ENCODE assay signal across 11 cellular contexts in the genomic region with DNA sequence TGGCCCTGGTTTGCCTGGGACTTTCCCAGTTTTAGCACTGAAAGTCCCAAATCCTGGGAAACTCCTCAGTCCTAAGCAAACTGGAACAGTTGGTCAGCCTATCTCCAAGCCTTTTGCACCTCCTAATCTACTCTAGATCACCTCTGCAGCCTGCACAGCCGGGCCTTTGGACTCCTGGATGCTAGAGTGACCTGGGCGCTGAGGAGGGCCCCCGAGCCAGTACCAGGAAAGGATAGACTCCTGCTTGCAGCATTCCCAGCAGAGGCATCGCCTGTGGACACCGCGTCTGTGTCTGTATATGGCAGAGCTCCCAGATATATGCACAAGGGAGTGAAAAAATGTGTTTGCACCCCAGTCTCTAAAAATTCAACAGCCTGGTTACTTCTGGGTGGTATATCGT. TPM values are rescaled to one million over a fixed set of nuclear protein-coding genes. Genes with fewer than 3 reads are reported as not detected.
DNase-seq lines count a peak whose midpoint lies in the region; ATAC-seq and TF ChIP-seq lines count a peak whose summit lies in the region.
"Had no signal": no experiment of that assay in that cellular context is flagged by ENCODE, and none has a peak within 500 bp of the region (broad histone marks: within the 10 kb centered on the region; RNA-seq: fewer than 3 reads in every experiment).

No MANE protein-coding gene starts in this region.

- no TSS peak for BruUV-seq in IMR-90 (replicated peaks; lab: Mats Ljungman, UMichigan)

- H3K4me1 ChIP-seq in IMR-90 (ENCODE audit: control insufficient read depth, insufficient read depth, low read length): no peaks in the 10 kb centered on the region
- H3K4me1 ChIP-seq in rectal smooth muscle tissue (ENCODE audit: control insufficient read depth, insufficient read depth, low read length): peaks cover 15% of the 10 kb centered on the region

- TF ChIP-seq POLR2A in IMR-90 (IDR thresholded peaks at IDR 0.05; ENCODE audit: low read depth, low read length): no peak

- no peak overlapping the region for H3K56ac ChIP-seq in IMR-90 (ENCODE audit: extremely low read depth, insufficient read depth, low read length)

- no peak overlapping the region for H3K4ac ChIP-seq in IMR-90 (ENCODE audit: low read depth, low read length)

- H2AFZ ChIP-seq in IMR-90 (replicated peaks; ENCODE audit: low read length, poor library complexity): no peak overlapping the region

- dilution Hi-C loops in IMR-90 (cut with HindIII; ENCODE audit: low sequenced_read_pairs, unreplicated experiment): no loop called here

- DNase-seq in IMR-90 (no peak), immature natural killer cell (peak; percentile 12 to 39 (median 33)), NCI-H526 (lab: John Stamatoyannopoulos, UW) (no peak), hepatic stellate cell (ENCODE audit: low spot score) (no peak), WERI-Rb-1 (no peak)
- DNase-seq in activated T-helper 1 cell treated with anti-CD3 and anti-CD28 coated beads, Interleukin-12 subunit alpha, Interleukin-12 subunit beta, Interleukin-2, Interleukin-4 antibody, amounts not matched to agents 30 ng/mL and 10 ng/mL and 1 ng/mL, durations not matched to agents 14 hours and 24 hours and 36 hours (ENCODE audit: low spot score): no peak
- no peak for DNase-seq in activated CD4-positive, CD25-positive, alpha-beta regulatory T cell treated with anti-CD3 and anti-CD28 coated beads, Interleukin-2, amount 50 U/mL, for 72 hours
- DNase-seq: NCI-H446, SK-N-SH had no signal

- TF ChIP-seq CTCF in IMR-90 (conservative IDR thresholded peaks at IDR 0.05; ENCODE audit: low read depth, low read length): no peak
- TF ChIP-seq CTCF in WERI-Rb-1 (IDR thresholded peaks at IDR 0.05; ENCODE audit: low read depth, low read length): no peak

- 0 out of 2 replicates have a peak overlapping the region, but pooled peaks have one; percentile 13 for H3K23ac ChIP-seq in IMR-90 (ENCODE audit: low read depth, low read length)

- H4K91ac ChIP-seq in IMR-90 (ENCODE audit: insufficient read depth, low read depth, low read length): no peak overlapping the region

- H3K14ac ChIP-seq in IMR-90 (replicated peaks; ENCODE audit: low read depth, low read length): no peak overlapping the region

- no peak overlapping the region for H2BK5ac ChIP-seq in IMR-90 (ENCODE audit: low read depth, low read length, poor library complexity, severe bottlenecking)

- POLR2A ChIA-PET in IMR-90 (lab: Charles Lee; ENCODE audit: unreplicated experiment): no interaction called here

- no peak overlapping the region for H2BK120ac ChIP-seq in IMR-90 (ENCODE audit: low read depth, low read length)

- H4K8ac ChIP-seq in IMR-90 (ENCODE audit: low read depth in 2 of 2, low read length in 2 of 2): 0 out of 4 replicates have a peak overlapping the region, but pooled peaks of 1 of the 2 experiments have one; percentile 5

- intact Hi-C loops in IMR-90 (cut with micrococcal nuclease): no loop called here
- intact Hi-C loops in activated T-helper 1 cell treated with anti-CD3 and anti-CD28 coated beads, Interleukin-12 subunit alpha, Interleukin-12 subunit beta, Interleukin-2, Interleukin-4 antibody, amounts not matched to agents 30 ng/mL and 10 ng/mL and 1 ng/mL, durations not matched to agents 14 hours and 24 hours and 36 hours (cut with micrococcal nuclease): no loop called here

- no peaks in the 10 kb centered on the region for H3K9me3 Mint-ChIP-seq in activated T-helper 1 cell treated with anti-CD3 and anti-CD28 coated beads, Interleukin-12 subunit alpha, Interleukin-12 subunit beta, Interleukin-2, Interleukin-4 antibody, amounts not matched to agents 30 ng/mL and 10 ng/mL and 1 ng/mL, durations not matched to agents 14 hours and 24 hours and 36 hours
- peaks cover 0 to 1% (median 0%) of the 10 kb centered on the region in 6 donors for H3K9me3 Mint-ChIP-seq in immature natural killer cell

- H4K20me1 ChIP-seq in IMR-90 (ENCODE audit: insufficient read depth, low read length): no peaks in the 10 kb centered on the region

- no peaks in the 10 kb centered on the region for H3K27me3 Mint-ChIP-seq in activated T-helper 1 cell treated with anti-CD3 and anti-CD28 coated beads, Interleukin-12 subunit alpha, Interleukin-12 subunit beta, Interleukin-2, Interleukin-4 antibody, amounts not matched to agents 30 ng/mL and 10 ng/mL and 1 ng/mL, durations not matched to agents 14 hours and 24 hours and 36 hours (ENCODE audit: insufficient read depth)
- peaks cover 83 to 88% (median 83%) of the 10 kb centered on the region in 3 donors for H3K27me3 Mint-ChIP-seq in immature natural killer cell (ENCODE audit: low read depth in 3 of 3)

- H3K27me3 ChIP-seq in IMR-90 (ENCODE audit: control insufficient read depth, insufficient read depth, low read length) (no peaks in the 10 kb centered on the region), rectal smooth muscle tissue (ENCODE audit: control insufficient read depth, insufficient read depth, low read length) (no peaks in the 10 kb centered on the region), WERI-Rb-1 (ENCODE audit: insufficient read depth, low read depth, severe bottlenecking) (no peaks in the 10 kb centered on the region)

- H4K5ac ChIP-seq in IMR-90 (ENCODE audit: low read depth, low read length): no peak overlapping the region

- CTCF ChIA-PET in IMR-90 (lab: Yijun Ruan, JAX): no interaction called here

- H3K4me2 ChIP-seq in IMR-90 (ENCODE audit: low read depth, low read length): no peak overlapping the region
- H3K4me2 ChIP-seq: KMS-11, SK-N-SH had no signal

- H2BK15ac ChIP-seq in IMR-90 (ENCODE audit: low read depth, low read length): no peak overlapping the region

- H3K36me3 ChIP-seq in IMR-90 (ENCODE audit: control insufficient read depth, insufficient read depth, low read length) (no peaks in the 10 kb centered on the region), rectal smooth muscle tissue (ENCODE audit: control insufficient read depth, insufficient read depth, low read length) (no peaks in the 10 kb centered on the region), WERI-Rb-1 (no peaks in the 10 kb centered on the region)

- H3K27ac ChIP-seq in IMR-90 (ENCODE audit: insufficient read depth, low read length) (no peak overlapping the region), rectal smooth muscle tissue (ENCODE audit: low read depth, low read length) (peak overlapping the region; percentile 68), WERI-Rb-1 (no peak overlapping the region; the same call in 1 of the 2 replicates)
- H3K27ac ChIP-seq: KMS-11 had no signal

- TF ChIP-seq RAD21 in IMR-90 (IDR thresholded peaks at IDR 0.05; ENCODE audit: low read length): no peak

- H3K9me3 ChIP-seq in IMR-90 (ENCODE audit: control insufficient read depth, insufficient read depth, low read length) (no peaks in the 10 kb centered on the region), WERI-Rb-1 (ENCODE audit: severe bottlenecking) (no peaks in the 10 kb centered on the region)
- H3K9me3 ChIP-seq: SK-N-SH had no signal

- H3K9ac ChIP-seq in IMR-90 (ENCODE audit: low read depth, low read length): no peak overlapping the region
- no peak overlapping the region for H3K9ac ChIP-seq in rectal smooth muscle tissue (ENCODE audit: low read length)
- H3K9ac ChIP-seq: KMS-11, SK-N-SH had no signal

- no peak; the same call in 1 of the 2 replicates for ATAC-seq in IMR-90 (ENCODE audit: low read depth)

- no peak overlapping the region for H3K18ac ChIP-seq in IMR-90 (ENCODE audit: low read depth, low read length)

- 60% methylated on average over 1 of the region's 7 CpGs; no CpG with 5 or more reads in 1 of the 2 experiments for WGBS in IMR-90 (ENCODE audit: extremely low coverage in 2 of 2, insufficient read length in 1 of 2), 2 experiments

- H2AK5ac ChIP-seq in IMR-90 (ENCODE audit: low read depth, low read length): no peak overlapping the region

- no peak overlapping the region for H2BK20ac ChIP-seq in IMR-90 (ENCODE audit: low read depth, low read length)

- in situ Hi-C loops in IMR-90 (cut with MboI; ENCODE audit: low sequenced_read_pairs): loop anchor here (25.0 kb wide), 1 partner anchor 388 kb away; no protein-coding TSS in a partner anchor

- H3K36me3 Mint-ChIP-seq in activated T-helper 1 cell treated with anti-CD3 and anti-CD28 coated beads, Interleukin-12 subunit alpha, Interleukin-12 subunit beta, Interleukin-2, Interleukin-4 antibody, amounts not matched to agents 30 ng/mL and 10 ng/mL and 1 ng/mL, durations not matched to agents 14 hours and 24 hours and 36 hours (ENCODE audit: low read depth): peaks cover 11% of the 10 kb centered on the region
- peaks cover 0 to 9% (median 6%) of the 10 kb centered on the region in 3 donors for H3K36me3 Mint-ChIP-seq in immature natural killer cell

- H3K4me3 Mint-ChIP-seq in activated T-helper 1 cell treated with anti-CD3 and anti-CD28 coated beads, Interleukin-12 subunit alpha, Interleukin-12 subunit beta, Interleukin-2, Interleukin-4 antibody, amounts not matched to agents 30 ng/mL and 10 ng/mL and 1 ng/mL, durations not matched to agents 14 hours and 24 hours and 36 hours: no peak overlapping the region
- peak overlapping the region; percentile 31 to 61 (median 51) for H3K4me3 Mint-ChIP-seq in immature natural killer cell

- H3K4me3 ChIP-seq in IMR-90 (ENCODE audit: insufficient read depth, low read depth, low read length) (no peak overlapping the region), rectal smooth muscle tissue (ENCODE audit: low read length) (no peak overlapping the region), WERI-Rb-1 (ENCODE audit: low read depth, low read length) (no peak overlapping the region)

- H3K27ac Mint-ChIP-seq in activated T-helper 1 cell treated with anti-CD3 and anti-CD28 coated beads, Interleukin-12 subunit alpha, Interleukin-12 subunit beta, Interleukin-2, Interleukin-4 antibody, amounts not matched to agents 30 ng/mL and 10 ng/mL and 1 ng/mL, durations not matched to agents 14 hours and 24 hours and 36 hours: peak overlapping the region; percentile 48
- H3K27ac Mint-ChIP-seq in immature natural killer cell: peak overlapping the region; percentile 98 to 100 (median 98)

- no peaks in the 10 kb centered on the region for H3K79me1 ChIP-seq in IMR-90 (ENCODE audit: low read depth in 1 of 2, low read length in 2 of 2)

- H3K9me1 ChIP-seq in IMR-90 (ENCODE audit: insufficient read depth, low read length): peaks cover 22% of the 10 kb centered on the region

- no peak overlapping the region for H2AK9ac ChIP-seq in IMR-90 (replicated peaks; ENCODE audit: low read depth, low read length, poor library complexity)

- H3K4me1 Mint-ChIP-seq in activated T-helper 1 cell treated with anti-CD3 and anti-CD28 coated beads, Interleukin-12 subunit alpha, Interleukin-12 subunit beta, Interleukin-2, Interleukin-4 antibody, amounts not matched to agents 30 ng/mL and 10 ng/mL and 1 ng/mL, durations not matched to agents 14 hours and 24 hours and 36 hours (ENCODE audit: low read depth): peaks cover 82% of the 10 kb centered on the region
- H3K4me1 Mint-ChIP-seq in immature natural killer cell: peaks cover 98 to 100% of the 10 kb centered on the region in 2 donors

RNA-seq across cellular contexts. Expression of a gene that starts 15.0 kb away (rescaled TPM):
- 6.9 and 11.1 TPM in 2 replicates for total RNA-seq in IMR-90 (2012; rRNA removed)
- polyA plus RNA-seq in IMR-90 (2012; rRNA removed) (16.5 and 18.9 TPM in 2 replicates), immature natural killer cell (100 to 1,000 TPM; 349 to 460 (median 371) TPM)
- polyA plus RNA-seq in IMR-90 (2012; cell fraction: cytosol; rRNA removed): 13.2 and 15.9 TPM in 2 replicates
- 25.7 and 30.6 TPM in 2 replicates for polyA plus RNA-seq in IMR-90 (2012; cell fraction: nucleus; rRNA removed; ENCODE audit: low replicate concordance)
- total RNA-seq in activated T-helper 1 cell treated with anti-CD3 and anti-CD28 coated beads, Interleukin-12 subunit alpha, Interleukin-12 subunit beta, Interleukin-2, Interleukin-4 antibody, amounts not matched to agents 30 ng/mL and 10 ng/mL and 1 ng/mL, durations not matched to agents 14 hours and 24 hours and 36 hours: 190 and 198 TPM in 2 replicates

Comparison
In these comparisons a context has a peak if more than half of its experiments do, and no peak if none do; other contexts are left out.
1. DNase-seq: peak in immature natural killer cell (3 of 3); none in IMR-90 (single experiment), activated T-helper 1 cell treated with anti-CD3 and anti-CD28 coated beads, Interleukin-12 subunit alpha, Interleukin-12 subunit beta, Interleukin-2, Interleukin-4 antibody, amounts not matched to agents 30 ng/mL and 10 ng/mL and 1 ng/mL, durations not matched to agents 14 hours and 24 hours and 36 hours (single experiment), activated CD4-positive, CD25-positive, alpha-beta regulatory T cell treated with anti-CD3 and anti-CD28 coated beads, Interleukin-2, amount 50 U/mL, for 72 hours (single experiment), NCI-H526 (0 of 2), hepatic stellate cell (single experiment) and WERI-Rb-1 (single experiment).
2. RNA of a gene that starts 15.0 kb away (total RNA-seq): 190 to 198 TPM in activated T-helper 1 cell treated with anti-CD3 and anti-CD28 coated beads, Interleukin-12 subunit alpha, Interleukin-12 subunit beta, Interleukin-2, Interleukin-4 antibody, amounts not matched to agents 30 ng/mL and 10 ng/mL and 1 ng/mL, durations not matched to agents 14 hours and 24 hours and 36 hours; 6.9 to 11.1 TPM in IMR-90; every median in the first group is over 10 times any median in the second.